Comparison of ENCODE assay signal across 8 cellular contexts in genomic region chr19:48719263-48720171, GRCh38. TPM values are rescaled to one million over a fixed set of nuclear protein-coding genes. Genes with fewer than 3 reads are reported as not detected.
A peak's percentile ranks its signal among the peaks of the same experiment; 100 is the strongest.
DNase-seq lines count a peak whose midpoint lies in the region; ATAC-seq and TF ChIP-seq lines count a peak whose summit lies in the region.

TSS of gene MAMSTR (minus strand) at chr19:48719725. CDS start at chr19:48719031, 694 bp downstream.

- intact Hi-C loops in testis (cut with DNase I; ENCODE audit: low total_unique reads): no loop called here

- H3K36me3 ChIP-seq in testis (ENCODE audit: low read depth, missing control alignments): no peaks in the 10 kb centered on the region

- H3K9me3 Mint-ChIP-seq in T-helper 1 cell treated with Interleukin-12 subunit alpha and Interleukin-12 subunit beta and Interleukin-4 antibody, amounts not matched to agents 30 μg/mL and 1 μg/mL, for 36 hours: peaks cover under 1% of the 10 kb centered on the region
- H3K9me3 Mint-ChIP-seq in activated naive CD8-positive, alpha-beta T cell treated with anti-CD3 and anti-CD28 coated beads, Interleukin-2, amount 50 U/mL, for 24 hours: no peaks in the 10 kb centered on the region

- H3K27me3 Mint-ChIP-seq in T-helper 1 cell treated with Interleukin-12 subunit alpha and Interleukin-12 subunit beta and Interleukin-4 antibody, amounts not matched to agents 30 μg/mL and 1 μg/mL, for 36 hours (ENCODE audit: low read depth): no peaks in the 10 kb centered on the region
- H3K27me3 Mint-ChIP-seq in activated naive CD8-positive, alpha-beta T cell treated with anti-CD3 and anti-CD28 coated beads, Interleukin-2, amount 50 U/mL, for 24 hours: no peaks in the 10 kb centered on the region

- peak within 1 kb of the TSS; percentile 51 to 58 for H3K4me3 ChIP-seq in testis

- H3K27me3 ChIP-seq in layer of hippocampus (ENCODE audit: control insufficient read depth, insufficient read depth, low read length) (no peaks in the 10 kb centered on the region), testis (no peaks in the 10 kb centered on the region)

- peaks cover 16% of the 10 kb centered on the region for H3K4me1 Mint-ChIP-seq in T-helper 1 cell treated with Interleukin-12 subunit alpha and Interleukin-12 subunit beta and Interleukin-4 antibody, amounts not matched to agents 30 μg/mL and 1 μg/mL, for 36 hours (ENCODE audit: low read depth)
- H3K4me1 Mint-ChIP-seq in activated naive CD8-positive, alpha-beta T cell treated with anti-CD3 and anti-CD28 coated beads, Interleukin-2, amount 50 U/mL, for 24 hours: peaks cover 17% of the 10 kb centered on the region

- H3K4me1 ChIP-seq in testis: peaks cover 47% of the 10 kb centered on the region

- ATAC-seq in activated naive CD8-positive, alpha-beta T cell treated with anti-CD3 and anti-CD28 coated beads, Interleukin-2, amount 50 U/mL, for 24 hours: no peak
- ATAC-seq in HG03280 (IDR thresholded peaks at IDR 0.05; ENCODE audit: unreplicated experiment): no peak

- TF ChIP-seq POLR2A in testis (IDR thresholded peaks at IDR 0.05): no peak

- peak within 1 kb of the TSS; percentile 94 for H3K4me3 Mint-ChIP-seq in T-helper 1 cell treated with Interleukin-12 subunit alpha and Interleukin-12 subunit beta and Interleukin-4 antibody, amounts not matched to agents 30 μg/mL and 1 μg/mL, for 36 hours
- peak within 1 kb of the TSS; percentile 92 for H3K4me3 Mint-ChIP-seq in activated naive CD8-positive, alpha-beta T cell treated with anti-CD3 and anti-CD28 coated beads, Interleukin-2, amount 50 U/mL, for 24 hours

- TF ChIP-seq CTCF in testis (IDR thresholded peaks at IDR 0.05): no peak

- 35 to 49% methylated on average over 7 to 33 of the region's 33 CpGs for WGBS in testis, 2 donors

- H3K27ac ChIP-seq in layer of hippocampus (ENCODE audit: low read depth, low read length): peak within 1 kb of the TSS; percentile 99
- H3K27ac ChIP-seq in testis: peak within 1 kb of the TSS; percentile 29 to 87

- no peaks in the 10 kb centered on the region for H3K36me3 Mint-ChIP-seq in T-helper 1 cell treated with Interleukin-12 subunit alpha and Interleukin-12 subunit beta and Interleukin-4 antibody, amounts not matched to agents 30 μg/mL and 1 μg/mL, for 36 hours (ENCODE audit: low read depth)
- H3K36me3 Mint-ChIP-seq in activated naive CD8-positive, alpha-beta T cell treated with anti-CD3 and anti-CD28 coated beads, Interleukin-2, amount 50 U/mL, for 24 hours (ENCODE audit: low read depth): no peaks in the 10 kb centered on the region

- DNase-seq in T-helper 1 cell: no peak
- peak; percentile 12 for DNase-seq in activated naive CD8-positive, alpha-beta T cell treated with anti-CD3 and anti-CD28 coated beads, Interleukin-2, amount 50 U/mL, for 24 hours
- no peak for DNase-seq in testis
- DNase-seq in NK-92 treated with Interleukin-12 subunit alpha and Interleukin-12 subunit beta, amount 100 ng/mL, for 24 hours (lab: John Stamatoyannopoulos, UW): no peak
- no peak for DNase-seq in NCI-H2081 treated with DMSO at 0.1 percent for 48 hours (lab: John Stamatoyannopoulos, UW)

- no peaks in the 10 kb centered on the region for H3K9me3 ChIP-seq in testis

- peak within 1 kb of the TSS; percentile 99 for H3K27ac Mint-ChIP-seq in T-helper 1 cell treated with Interleukin-12 subunit alpha and Interleukin-12 subunit beta and Interleukin-4 antibody, amounts not matched to agents 30 μg/mL and 1 μg/mL, for 36 hours
- H3K27ac Mint-ChIP-seq in activated naive CD8-positive, alpha-beta T cell treated with anti-CD3 and anti-CD28 coated beads, Interleukin-2, amount 50 U/mL, for 24 hours: peak within 1 kb of the TSS; percentile 99

RNA-seq across cellular contexts. Expression of gene MAMSTR, which starts in this region (rescaled TPM):
- 10 to 100 TPM; 21.8 TPM for total RNA-seq in testis
- polyA plus RNA-seq in testis (ENCODE audit: insufficient read depth, low read depth, low replicate concordance): 15.0 TPM
